1 cellular context compared by ENCODE assay signal in the genomic region with DNA sequence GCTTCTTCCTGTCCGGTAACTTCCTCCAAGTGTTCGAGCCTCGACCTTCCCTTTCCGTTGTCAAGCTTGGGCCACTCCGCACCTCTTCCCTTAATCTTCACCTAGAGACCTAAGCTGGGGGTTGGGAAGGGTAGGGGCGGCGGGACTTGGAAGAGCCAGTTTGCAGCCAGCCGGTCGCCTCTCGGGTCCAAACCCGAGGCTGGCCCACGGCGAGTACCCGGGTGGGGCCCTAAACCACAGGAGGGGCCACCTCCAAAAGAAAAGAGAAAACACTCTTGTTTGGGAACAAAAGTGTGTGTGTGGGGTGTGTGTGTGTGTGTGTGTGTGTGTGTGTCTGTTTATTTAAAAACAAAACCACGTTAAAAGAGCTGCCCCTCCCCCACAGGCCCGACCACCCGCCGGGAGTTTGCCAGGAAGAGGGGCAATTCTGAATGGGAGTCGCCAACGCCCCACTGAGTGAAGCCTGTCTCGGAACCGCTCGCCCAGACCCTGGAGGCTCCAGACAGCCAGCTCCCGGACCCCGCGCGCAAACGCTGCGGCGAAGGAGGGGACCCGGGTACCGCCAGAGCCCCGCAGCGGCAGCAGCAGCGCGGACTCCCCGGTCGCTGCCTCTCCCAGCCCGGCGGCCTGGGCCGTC.
A peak's percentile ranks its signal among the peaks of the same experiment; 100 is the strongest.
TF ChIP-seq lines count a peak whose summit lies in the region.

No MANE protein-coding gene starts in this region.

TF ChIP-seq in HepG2, 621 proteins besides CTCF, POLR2A, EP300 and RAD21 (continued from another document and continues in another):
- TF ChIP-seq, protein P1, sequence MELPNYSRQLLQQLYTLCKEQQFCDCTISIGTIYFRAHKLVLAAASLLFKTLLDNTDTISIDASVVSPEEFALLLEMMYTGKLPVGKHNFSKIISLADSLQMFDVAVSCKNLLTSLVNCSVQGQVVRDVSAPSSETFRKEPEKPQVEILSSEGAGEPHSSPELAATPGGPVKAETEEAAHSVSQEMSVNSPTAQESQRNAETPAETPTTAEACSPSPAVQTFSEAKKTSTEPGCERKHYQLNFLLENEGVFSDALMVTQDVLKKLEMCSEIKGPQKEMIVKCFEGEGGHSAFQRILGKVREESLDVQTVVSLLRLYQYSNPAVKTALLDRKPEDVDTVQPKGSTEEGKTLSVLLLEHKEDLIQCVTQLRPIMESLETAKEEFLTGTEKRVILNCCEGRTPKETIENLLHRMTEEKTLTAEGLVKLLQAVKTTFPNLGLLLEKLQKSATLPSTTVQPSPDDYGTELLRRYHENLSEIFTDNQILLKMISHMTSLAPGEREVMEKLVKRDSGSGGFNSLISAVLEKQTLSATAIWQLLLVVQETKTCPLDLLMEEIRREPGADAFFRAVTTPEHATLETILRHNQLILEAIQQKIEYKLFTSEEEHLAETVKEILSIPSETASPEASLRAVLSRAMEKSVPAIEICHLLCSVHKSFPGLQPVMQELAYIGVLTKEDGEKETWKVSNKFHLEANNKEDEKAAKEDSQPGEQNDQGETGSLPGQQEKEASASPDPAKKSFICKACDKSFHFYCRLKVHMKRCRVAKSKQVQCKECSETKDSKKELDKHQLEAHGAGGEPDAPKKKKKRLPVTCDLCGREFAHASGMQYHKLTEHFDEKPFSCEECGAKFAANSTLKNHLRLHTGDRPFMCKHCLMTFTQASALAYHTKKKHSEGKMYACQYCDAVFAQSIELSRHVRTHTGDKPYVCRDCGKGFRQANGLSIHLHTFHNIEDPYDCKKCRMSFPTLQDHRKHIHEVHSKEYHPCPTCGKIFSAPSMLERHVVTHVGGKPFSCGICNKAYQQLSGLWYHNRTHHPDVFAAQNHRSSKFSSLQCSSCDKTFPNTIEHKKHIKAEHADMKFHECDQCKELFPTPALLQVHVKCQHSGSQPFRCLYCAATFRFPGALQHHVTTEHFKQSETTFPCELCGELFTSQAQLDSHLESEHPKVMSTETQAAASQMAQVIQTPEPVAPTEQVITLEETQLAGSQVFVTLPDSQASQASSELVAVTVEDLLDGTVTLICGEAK (IDR thresholded peaks at IDR 0.05) = no peak
- TF ChIP-seq, protein P1 (CRISPR knock-in tag; IDR thresholded peaks at IDR 0.05) = peak; percentile 28; the same call in 1 of the 2 replicates
- TF ChIP-seq JUN (CRISPR knock-in tag; IDR thresholded peaks at IDR 0.05) (no peak), NKX3-1 (CRISPR knock-in tag; IDR thresholded peaks at IDR 0.05) (no peak), ZNF747 (CRISPR knock-in tag; IDR thresholded peaks at IDR 0.05; ENCODE audit: borderline replicate concordance) (no peak), ZNF451 (CRISPR knock-in tag; IDR thresholded peaks at IDR 0.05) (no peak), DR1 (CRISPR knock-in tag; IDR thresholded peaks at IDR 0.05) (no peak), ZNF256 (CRISPR knock-in tag; conservative IDR thresholded peaks at IDR 0.05) (no peak), HDAC6 (IDR thresholded peaks at IDR 0.05; ENCODE audit: low read depth, low read length) (no peak), JUNB (CRISPR knock-in tag; IDR thresholded peaks at IDR 0.05; ENCODE audit: borderline replicate concordance) (no peak), ZNF746 (CRISPR knock-in tag; IDR thresholded peaks at IDR 0.05) (peak; percentile 56; the same call in 1 of the 2 replicates), ZFY (CRISPR knock-in tag; IDR thresholded peaks at IDR 0.05) (no peak), NFE2L2 (IDR thresholded peaks at IDR 0.05; ENCODE audit: low read length) (no peak), ATRX (CRISPR knock-in tag; IDR thresholded peaks at IDR 0.05; ENCODE audit: borderline replicate concordance) (no peak), ZMYM3 (CRISPR knock-in tag; IDR thresholded peaks at IDR 0.05) (peak; percentile 55), ZNF136 (CRISPR knock-in tag; IDR thresholded peaks at IDR 0.05; ENCODE audit: low read depth) (0 out of 2 replicates have a peak, but pooled peaks have one; percentile 78), ZBTB7A (CRISPR knock-in tag; IDR thresholded peaks at IDR 0.05) (no peak), MED1 (CRISPR knock-in tag; IDR thresholded peaks at IDR 0.05) (no peak), SIN3B (IDR thresholded peaks at IDR 0.05; ENCODE audit: low read length) (no peak), KDM6A (CRISPR knock-in tag; IDR thresholded peaks at IDR 0.05; ENCODE audit: low read depth) (no peak), ZNF3 (CRISPR knock-in tag; IDR thresholded peaks at IDR 0.05) (no peak)
- TF ChIP-seq, protein P2, sequence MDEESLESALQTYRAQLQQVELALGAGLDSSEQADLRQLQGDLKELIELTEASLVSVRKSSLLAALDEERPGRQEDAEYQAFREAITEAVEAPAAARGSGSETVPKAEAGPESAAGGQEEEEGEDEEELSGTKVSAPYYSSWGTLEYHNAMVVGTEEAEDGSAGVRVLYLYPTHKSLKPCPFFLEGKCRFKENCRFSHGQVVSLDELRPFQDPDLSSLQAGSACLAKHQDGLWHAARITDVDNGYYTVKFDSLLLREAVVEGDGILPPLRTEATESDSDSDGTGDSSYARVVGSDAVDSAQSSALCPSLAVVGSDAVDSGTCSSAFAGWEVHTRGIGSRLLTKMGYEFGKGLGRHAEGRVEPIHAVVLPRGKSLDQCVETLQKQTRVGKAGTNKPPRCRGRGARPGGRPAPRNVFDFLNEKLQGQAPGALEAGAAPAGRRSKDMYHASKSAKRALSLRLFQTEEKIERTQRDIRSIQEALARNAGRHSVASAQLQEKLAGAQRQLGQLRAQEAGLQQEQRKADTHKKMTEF (CRISPR knock-in tag; IDR thresholded peaks at IDR 0.05) = no peak
- TF ChIP-seq, protein P3, sequence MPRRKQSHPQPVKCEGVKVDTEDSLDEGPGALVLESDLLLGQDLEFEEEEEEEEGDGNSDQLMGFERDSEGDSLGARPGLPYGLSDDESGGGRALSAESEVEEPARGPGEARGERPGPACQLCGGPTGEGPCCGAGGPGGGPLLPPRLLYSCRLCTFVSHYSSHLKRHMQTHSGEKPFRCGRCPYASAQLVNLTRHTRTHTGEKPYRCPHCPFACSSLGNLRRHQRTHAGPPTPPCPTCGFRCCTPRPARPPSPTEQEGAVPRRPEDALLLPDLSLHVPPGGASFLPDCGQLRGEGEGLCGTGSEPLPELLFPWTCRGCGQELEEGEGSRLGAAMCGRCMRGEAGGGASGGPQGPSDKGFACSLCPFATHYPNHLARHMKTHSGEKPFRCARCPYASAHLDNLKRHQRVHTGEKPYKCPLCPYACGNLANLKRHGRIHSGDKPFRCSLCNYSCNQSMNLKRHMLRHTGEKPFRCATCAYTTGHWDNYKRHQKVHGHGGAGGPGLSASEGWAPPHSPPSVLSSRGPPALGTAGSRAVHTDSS (CRISPR knock-in tag; conservative IDR thresholded peaks at IDR 0.05) = no peak
- TF ChIP-seq, protein P4, sequence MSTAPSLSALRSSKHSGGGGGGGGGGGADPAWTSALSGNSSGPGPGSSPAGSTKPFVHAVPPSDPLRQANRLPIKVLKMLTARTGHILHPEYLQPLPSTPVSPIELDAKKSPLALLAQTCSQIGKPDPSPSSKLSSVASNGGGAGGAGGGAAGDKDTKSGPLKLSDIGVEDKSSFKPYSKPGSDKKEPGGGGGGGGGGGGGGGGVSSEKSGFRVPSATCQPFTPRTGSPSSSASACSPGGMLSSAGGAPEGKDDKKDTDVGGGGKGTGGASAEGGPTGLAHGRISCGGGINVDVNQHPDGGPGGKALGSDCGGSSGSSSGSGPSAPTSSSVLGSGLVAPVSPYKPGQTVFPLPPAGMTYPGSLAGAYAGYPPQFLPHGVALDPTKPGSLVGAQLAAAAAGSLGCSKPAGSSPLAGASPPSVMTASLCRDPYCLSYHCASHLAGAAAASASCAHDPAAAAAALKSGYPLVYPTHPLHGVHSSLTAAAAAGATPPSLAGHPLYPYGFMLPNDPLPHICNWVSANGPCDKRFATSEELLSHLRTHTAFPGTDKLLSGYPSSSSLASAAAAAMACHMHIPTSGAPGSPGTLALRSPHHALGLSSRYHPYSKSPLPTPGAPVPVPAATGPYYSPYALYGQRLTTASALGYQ (CRISPR knock-in tag; IDR thresholded peaks at IDR 0.05) = no peak
- TF ChIP-seq, protein P5, sequence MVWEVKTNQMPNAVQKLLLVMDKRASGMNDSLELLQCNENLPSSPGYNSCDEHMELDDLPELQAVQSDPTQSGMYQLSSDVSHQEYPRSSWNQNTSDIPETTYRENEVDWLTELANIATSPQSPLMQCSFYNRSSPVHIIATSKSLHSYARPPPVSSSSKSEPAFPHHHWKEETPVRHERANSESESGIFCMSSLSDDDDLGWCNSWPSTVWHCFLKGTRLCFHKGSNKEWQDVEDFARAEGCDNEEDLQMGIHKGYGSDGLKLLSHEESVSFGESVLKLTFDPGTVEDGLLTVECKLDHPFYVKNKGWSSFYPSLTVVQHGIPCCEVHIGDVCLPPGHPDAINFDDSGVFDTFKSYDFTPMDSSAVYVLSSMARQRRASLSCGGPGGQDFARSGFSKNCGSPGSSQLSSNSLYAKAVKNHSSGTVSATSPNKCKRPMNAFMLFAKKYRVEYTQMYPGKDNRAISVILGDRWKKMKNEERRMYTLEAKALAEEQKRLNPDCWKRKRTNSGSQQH (CRISPR knock-in tag; IDR thresholded peaks at IDR 0.05; ENCODE audit: low read depth) = no peak
- TF ChIP-seq, protein P6, sequence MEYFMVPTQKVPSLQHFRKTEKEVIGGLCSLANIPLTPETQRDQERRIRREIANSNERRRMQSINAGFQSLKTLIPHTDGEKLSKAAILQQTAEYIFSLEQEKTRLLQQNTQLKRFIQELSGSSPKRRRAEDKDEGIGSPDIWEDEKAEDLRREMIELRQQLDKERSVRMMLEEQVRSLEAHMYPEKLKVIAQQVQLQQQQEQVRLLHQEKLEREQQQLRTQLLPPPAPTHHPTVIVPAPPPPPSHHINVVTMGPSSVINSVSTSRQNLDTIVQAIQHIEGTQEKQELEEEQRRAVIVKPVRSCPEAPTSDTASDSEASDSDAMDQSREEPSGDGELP (IDR thresholded peaks at IDR 0.05; ENCODE audit: borderline replicate concordance, low read depth) = peak; percentile 23; the same call in 1 of the 2 replicates
- TF ChIP-seq, protein P7, sequence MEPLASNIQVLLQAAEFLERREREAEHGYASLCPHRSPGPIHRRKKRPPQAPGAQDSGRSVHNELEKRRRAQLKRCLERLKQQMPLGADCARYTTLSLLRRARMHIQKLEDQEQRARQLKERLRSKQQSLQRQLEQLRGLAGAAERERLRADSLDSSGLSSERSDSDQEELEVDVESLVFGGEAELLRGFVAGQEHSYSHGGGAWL (CRISPR knock-in tag; IDR thresholded peaks at IDR 0.05) = no peak
- TF ChIP-seq, protein P8, sequence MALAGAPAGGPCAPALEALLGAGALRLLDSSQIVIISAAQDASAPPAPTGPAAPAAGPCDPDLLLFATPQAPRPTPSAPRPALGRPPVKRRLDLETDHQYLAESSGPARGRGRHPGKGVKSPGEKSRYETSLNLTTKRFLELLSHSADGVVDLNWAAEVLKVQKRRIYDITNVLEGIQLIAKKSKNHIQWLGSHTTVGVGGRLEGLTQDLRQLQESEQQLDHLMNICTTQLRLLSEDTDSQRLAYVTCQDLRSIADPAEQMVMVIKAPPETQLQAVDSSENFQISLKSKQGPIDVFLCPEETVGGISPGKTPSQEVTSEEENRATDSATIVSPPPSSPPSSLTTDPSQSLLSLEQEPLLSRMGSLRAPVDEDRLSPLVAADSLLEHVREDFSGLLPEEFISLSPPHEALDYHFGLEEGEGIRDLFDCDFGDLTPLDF (CRISPR knock-in tag; IDR thresholded peaks at IDR 0.05) = no peak; the same call in 1 of the 2 replicates
- TF ChIP-seq, protein P9, sequence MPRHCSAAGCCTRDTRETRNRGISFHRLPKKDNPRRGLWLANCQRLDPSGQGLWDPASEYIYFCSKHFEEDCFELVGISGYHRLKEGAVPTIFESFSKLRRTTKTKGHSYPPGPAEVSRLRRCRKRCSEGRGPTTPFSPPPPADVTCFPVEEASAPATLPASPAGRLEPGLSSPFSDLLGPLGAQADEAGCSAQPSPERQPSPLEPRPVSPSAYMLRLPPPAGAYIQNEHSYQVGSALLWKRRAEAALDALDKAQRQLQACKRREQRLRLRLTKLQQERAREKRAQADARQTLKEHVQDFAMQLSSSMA (CRISPR knock-in tag; IDR thresholded peaks at IDR 0.05) = peak; percentile 72; the same call in 1 of the 2 replicates
